13 cellular contexts compared by ENCODE assay signal in the genomic region with DNA sequence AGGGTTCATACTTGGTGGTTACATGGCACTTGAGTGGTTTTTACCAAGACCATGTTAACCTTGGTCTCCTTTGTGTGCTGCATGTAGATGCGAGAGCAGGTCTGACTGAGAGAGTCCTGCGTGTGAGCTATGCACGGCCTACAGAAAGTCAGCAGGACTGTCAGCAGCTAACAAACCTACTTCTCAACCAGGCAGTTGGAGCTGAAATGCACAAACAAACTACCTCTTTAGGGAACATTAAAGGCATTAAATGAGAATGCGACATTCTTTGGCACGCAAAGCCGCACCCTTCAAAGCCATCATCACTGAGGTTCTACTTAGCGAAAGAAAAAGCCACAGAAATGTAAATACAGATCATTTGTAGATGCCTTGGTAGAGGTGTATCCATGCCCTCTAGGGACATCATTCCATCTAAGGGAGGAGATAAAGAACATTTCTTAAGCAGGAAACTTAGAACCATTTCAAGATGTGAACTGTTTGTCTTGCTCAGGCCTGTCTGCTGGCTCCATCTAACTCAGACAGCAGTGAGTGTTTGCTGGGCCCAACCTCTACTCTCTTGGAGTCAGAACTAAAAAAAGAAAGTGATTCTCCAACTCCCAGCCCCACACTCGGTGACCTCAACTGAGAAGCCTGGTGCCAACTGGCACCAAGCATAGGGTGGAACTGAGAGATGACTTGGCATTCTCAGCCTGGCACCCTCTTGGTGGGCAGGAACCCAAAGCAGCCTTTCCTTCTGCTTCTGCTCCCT.
DNase-seq lines count a peak whose midpoint lies in the region; ATAC-seq, FAIRE-seq and TF ChIP-seq lines count a peak whose summit lies in the region.
"Had no signal": no experiment of that assay in that cellular context is flagged by ENCODE, and none has a peak within 500 bp of the region (broad histone marks: within the 10 kb centered on the region; RNA-seq: fewer than 3 reads in every experiment).

No MANE protein-coding gene starts in this region.

- no peak overlapping the region for H2BK5ac ChIP-seq in mesenchymal stem cell (ENCODE audit: low read depth, low read length, poor library complexity, severe bottlenecking)

- no peaks in the 10 kb centered on the region for H3K79me1 ChIP-seq in mesenchymal stem cell (replicated peaks; ENCODE audit: low read length, poor library complexity, severe bottlenecking)

- H3K4me3 ChIP-seq in mesenchymal stem cell (ENCODE audit: insufficient read depth in 1 of 2, low read depth in 1 of 2, low read length in 2 of 2), result no peak overlapping the region
- H3K4me3 ChIP-seq in tibial nerve, result no peak overlapping the region
- H3K4me3 ChIP-seq in mucosa of descending colon, result no peak overlapping the region

- no peak overlapping the region for H3K27ac Mint-ChIP-seq in nephron progenitor cell
- H3K27ac Mint-ChIP-seq: activated CD8-positive, alpha-beta T cell treated with anti-CD3 and anti-CD28 coated beads, Interleukin-2, amount 10 ng/mL, durations not matched to agents 7 days and 5 days; activated naive CD8-positive, alpha-beta T cell treated with anti-CD3 and anti-CD28 coated beads for 36 hours; stimulated activated effector memory CD8-positive, alpha-beta T cell treated with anti-CD3 and anti-CD28 coated beads, Interleukin-12 subunit alpha, Interleukin-12 subunit beta, amount 100 ng/mL, for 72 hours had no signal

- H2AFZ ChIP-seq in mesenchymal stem cell (ENCODE audit: low read depth, low read length), result no peak overlapping the region

- H3K4ac ChIP-seq in mesenchymal stem cell (ENCODE audit: low read depth in 1 of 2, low read length in 2 of 2), result no peak overlapping the region

- no peak overlapping the region for H3K23ac ChIP-seq in mesenchymal stem cell (ENCODE audit: low read length in 2 of 2)

- H3K27ac ChIP-seq in mesenchymal stem cell (ENCODE audit: low read length, poor library complexity, severe bottlenecking) (no peak overlapping the region), tibial nerve (peak overlapping the region; percentile 12 to 77 (median 43))

- peak in 1 of 2 donors; percentile 45 for TF ChIP-seq EP300 in tibial nerve (IDR thresholded peaks at IDR 0.05)

- H3K4me1 Mint-ChIP-seq in nephron progenitor cell, result no peaks in the 10 kb centered on the region
- H3K4me1 Mint-ChIP-seq: activated naive CD8-positive, alpha-beta T cell treated with anti-CD3 and anti-CD28 coated beads for 36 hours; stimulated activated effector memory CD8-positive, alpha-beta T cell treated with anti-CD3 and anti-CD28 coated beads, Interleukin-12 subunit alpha, Interleukin-12 subunit beta, amount 100 ng/mL, for 72 hours had no signal

- H3K14ac ChIP-seq in mesenchymal stem cell (ENCODE audit: low read length in 2 of 2), result no peak overlapping the region

- no peaks in the 10 kb centered on the region for H3K9me3 ChIP-seq in mesenchymal stem cell (ENCODE audit: control insufficient read depth, low read length)
- H3K9me3 ChIP-seq in tibial nerve, result no peaks in the 10 kb centered on the region
- no peaks in the 10 kb centered on the region for H3K9me3 ChIP-seq in mucosa of descending colon

- H3K4me1 ChIP-seq in mesenchymal stem cell (ENCODE audit: control insufficient read depth, insufficient read depth, low read depth, low read length) (no peaks in the 10 kb centered on the region), tibial nerve (peaks cover 0 to 11% (median 0%) of the 10 kb centered on the region in 4 donors), mucosa of descending colon (ENCODE audit: low read depth) (no peaks in the 10 kb centered on the region)

- 83% methylated on average over 8 of the region's 8 CpGs for WGBS in mesenchymal stem cell
- 71 to 76% methylated on average over 8 of the region's 8 CpGs for WGBS in tibial nerve, 2 donors

- H4K91ac ChIP-seq in mesenchymal stem cell (ENCODE audit: low read length), result no peak overlapping the region

- H3K9ac ChIP-seq in mesenchymal stem cell (ENCODE audit: low read length), result no peak overlapping the region

- no peak overlapping the region for H2AK5ac ChIP-seq in mesenchymal stem cell (ENCODE audit: low read length, severe bottlenecking)

- no peaks in the 10 kb centered on the region for H3K36me3 ChIP-seq in mesenchymal stem cell (ENCODE audit: control insufficient read depth in 1 of 2, insufficient read depth in 2 of 2, low read depth in 1 of 2, low read length in 2 of 2)
- no peaks in the 10 kb centered on the region for H3K36me3 ChIP-seq in tibial nerve
- no peaks in the 10 kb centered on the region for H3K36me3 ChIP-seq in mucosa of descending colon (ENCODE audit: low read depth)

- H3K4me3 Mint-ChIP-seq in nephron progenitor cell, result no peak overlapping the region
- H3K4me3 Mint-ChIP-seq: activated CD8-positive, alpha-beta T cell treated with anti-CD3 and anti-CD28 coated beads, Interleukin-2, amount 10 ng/mL, durations not matched to agents 7 days and 5 days; activated naive CD8-positive, alpha-beta T cell treated with anti-CD3 and anti-CD28 coated beads for 36 hours; stimulated activated effector memory CD8-positive, alpha-beta T cell treated with anti-CD3 and anti-CD28 coated beads, Interleukin-12 subunit alpha, Interleukin-12 subunit beta, amount 100 ng/mL, for 72 hours had no signal

- no peak overlapping the region for H3K18ac ChIP-seq in mesenchymal stem cell (ENCODE audit: low read depth in 1 of 2, low read length in 2 of 2)

- H2BK12ac ChIP-seq in mesenchymal stem cell (ENCODE audit: low read length in 2 of 2), result no peak overlapping the region

- intact Hi-C loops in mucosa of descending colon (cut with DNase I, micrococcal nuclease), result no loop called here

- no peak for ATAC-seq in mucosa of descending colon
- ATAC-seq: activated CD8-positive, alpha-beta T cell treated with anti-CD3 and anti-CD28 coated beads, Interleukin-2, amount 10 ng/mL, durations not matched to agents 7 days and 5 days; HepG2; stimulated activated effector memory CD8-positive, alpha-beta T cell treated with anti-CD3 and anti-CD28 coated beads, Interleukin-12 subunit alpha, Interleukin-12 subunit beta, amount 100 ng/mL, for 72 hours had no signal

- no peak for FAIRE-seq in GM19239 (lab: Jason Lieb, UNC)
- FAIRE-seq: H1, HepG2 had no signal

- H3K27me3 Mint-ChIP-seq in nephron progenitor cell (ENCODE audit: low read depth, poor library complexity), result peaks cover 14% of the 10 kb centered on the region

- DNase-seq in NCI-H446 (lab: John Stamatoyannopoulos, UW) (peak; percentile 97 to 98), fibroblast of gingiva (ENCODE audit: low read depth) (peak; percentile 27), mesenchymal stem cell (peak; percentile 13), tibial nerve (ENCODE audit: low spot score in 2 of 2) (peak in 1 of 2 donors; percentile 4), NCI-H1436 treated with DMSO at 0.1 percent for 48 hours (lab: John Stamatoyannopoulos, UW) (no peak), mucosa of descending colon (no peak), nephron progenitor cell (no peak), GM19239 (ENCODE audit: insufficient read length, low spot score) (no peak)
- DNase-seq: activated CD8-positive, alpha-beta T cell treated with anti-CD3 and anti-CD28 coated beads, Interleukin-2, amount 10 ng/mL, durations not matched to agents 7 days and 5 days; activated naive CD8-positive, alpha-beta T cell treated with anti-CD3 and anti-CD28 coated beads for 36 hours had no signal

- H2BK120ac ChIP-seq in mesenchymal stem cell (ENCODE audit: low read depth, low read length), result no peak overlapping the region

- no peaks in the 10 kb centered on the region for H3K36me3 Mint-ChIP-seq in nephron progenitor cell (ENCODE audit: low read depth)
- H3K36me3 Mint-ChIP-seq: activated naive CD8-positive, alpha-beta T cell treated with anti-CD3 and anti-CD28 coated beads for 36 hours; stimulated activated effector memory CD8-positive, alpha-beta T cell treated with anti-CD3 and anti-CD28 coated beads, Interleukin-12 subunit alpha, Interleukin-12 subunit beta, amount 100 ng/mL, for 72 hours had no signal

- H3K27me3 ChIP-seq in mesenchymal stem cell (ENCODE audit: control insufficient read depth in 1 of 2, insufficient read depth in 1 of 2, low read length in 2 of 2) (peaks cover under 1 to 4% of the 10 kb centered on the region in 2 experiments), tibial nerve (no peaks in the 10 kb centered on the region)

- no peak overlapping the region for H4K8ac ChIP-seq in mesenchymal stem cell (ENCODE audit: low read length)

- no peak for TF ChIP-seq CTCF in tibial nerve (IDR thresholded peaks at IDR 0.05)
- TF ChIP-seq CTCF in mucosa of descending colon (IDR thresholded peaks at IDR 0.05), result no peak
- TF ChIP-seq CTCF in nephron progenitor cell (IDR thresholded peaks at IDR 0.05), result no peak

- H3K9me3 Mint-ChIP-seq in nephron progenitor cell, result no peaks in the 10 kb centered on the region
- H3K9me3 Mint-ChIP-seq: activated naive CD8-positive, alpha-beta T cell treated with anti-CD3 and anti-CD28 coated beads for 36 hours; stimulated activated effector memory CD8-positive, alpha-beta T cell treated with anti-CD3 and anti-CD28 coated beads, Interleukin-12 subunit alpha, Interleukin-12 subunit beta, amount 100 ng/mL, for 72 hours had no signal

- no peak for TF ChIP-seq POLR2A in tibial nerve (IDR thresholded peaks at IDR 0.05)

- H2BK15ac ChIP-seq in mesenchymal stem cell (ENCODE audit: low read depth, poor library complexity, severe bottlenecking), result no peak overlapping the region

- no peak overlapping the region for H3K4me2 ChIP-seq in mesenchymal stem cell (ENCODE audit: low read length, poor library complexity, severe bottlenecking)

Comparison
In these comparisons a context has a peak if more than half of its experiments do, and no peak if none do; other contexts are left out.
1. DNase-seq: peak in NCI-H446 (2 of 2), fibroblast of gingiva (single experiment) and mesenchymal stem cell (single experiment); none in NCI-H1436 treated with DMSO at 0.1 percent for 48 hours (single experiment), mucosa of descending colon (0 of 3), nephron progenitor cell (single experiment) and GM19239 (single experiment).